Comparison of ENCODE assay signal across 8 cellular contexts in the genomic region with DNA sequence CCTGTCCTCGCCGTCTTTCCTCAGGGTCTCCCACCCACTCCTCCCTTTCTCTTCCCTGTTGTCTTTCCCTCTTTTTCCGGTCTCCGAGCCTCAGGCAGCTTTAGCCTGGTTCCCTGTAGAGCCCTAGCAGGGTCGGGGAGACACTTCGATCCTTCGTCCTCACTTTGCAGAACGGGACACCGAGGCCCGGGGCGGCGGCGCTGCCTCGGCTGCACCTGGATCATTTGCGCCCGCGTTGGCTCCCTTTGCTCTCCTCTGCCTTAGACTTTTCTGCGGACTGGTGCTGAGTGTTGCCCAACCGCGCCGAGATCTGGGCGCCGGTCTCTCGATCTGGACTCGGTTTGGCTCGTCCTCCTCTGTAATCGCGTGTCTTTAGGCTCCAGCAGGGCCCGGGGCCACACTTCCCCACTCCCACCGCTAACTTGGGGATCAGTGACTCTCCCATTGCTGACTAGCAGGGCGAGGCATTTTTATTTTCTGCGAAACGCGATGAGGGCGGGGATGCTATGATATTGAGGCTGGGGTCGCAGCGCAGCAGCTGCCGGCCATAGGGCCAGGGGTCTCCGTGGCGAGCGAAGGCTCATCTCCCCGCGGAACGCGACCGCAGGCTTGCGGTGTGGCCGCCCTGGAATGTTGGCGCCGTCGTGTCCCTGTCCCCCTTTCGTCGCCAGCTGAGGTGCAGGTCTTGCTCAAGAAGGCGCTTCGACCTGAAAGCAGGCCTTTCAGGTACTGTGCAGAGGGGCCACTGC. TPM values are rescaled to one million over a fixed set of nuclear protein-coding genes. Genes with fewer than 3 reads are reported as not detected.
DNase-seq lines count a peak whose midpoint lies in the region; ATAC-seq and TF ChIP-seq lines count a peak whose summit lies in the region.

No MANE protein-coding gene starts in this region.

- CTCF ChIA-PET in CD4-positive, alpha-beta memory T cell (lab: Charles Lee; ENCODE audit: partially characterized antibody) = interaction anchor here (1.2 kb wide), 1 partner anchor 10 kb away, joined by 3 read pairs; no protein-coding TSS in a partner anchor

- H3K27ac Mint-ChIP-seq in CD4-positive, alpha-beta memory T cell = peak overlapping the region in 3 of 7 donors; percentile 67 to 90 (median 75)

- no peak overlapping the region for H3K4me2 ChIP-seq in neural cell (ENCODE audit: low read length)

- H3K9me3 ChIP-seq in CD4-positive, alpha-beta memory T cell (ENCODE audit: control insufficient read depth in 1 of 2, low read length in 2 of 2) = no peaks in the 10 kb centered on the region
- H3K9me3 ChIP-seq in effector memory CD4-positive, alpha-beta T cell (ENCODE audit: control insufficient read depth, low read length) = no peaks in the 10 kb centered on the region
- no peaks in the 10 kb centered on the region for H3K9me3 ChIP-seq in neural cell (ENCODE audit: low read length)

- H3K27me3 ChIP-seq in CD4-positive, alpha-beta memory T cell (ENCODE audit: insufficient read depth, low read length) = peaks cover 10% of the 10 kb centered on the region
- H3K27me3 ChIP-seq in effector memory CD4-positive, alpha-beta T cell (replicated peaks; ENCODE audit: control insufficient read depth, insufficient read depth, low read length, poor library complexity, severe bottlenecking) = peaks cover 19% of the 10 kb centered on the region
- H3K27me3 ChIP-seq in neural cell (ENCODE audit: insufficient read depth, low read depth, low read length) = peaks cover 42% of the 10 kb centered on the region

- peaks cover 26 to 34% of the 10 kb centered on the region in 2 donors for H3K27me3 Mint-ChIP-seq in CD4-positive, alpha-beta memory T cell

- H3K36me3 ChIP-seq in CD4-positive, alpha-beta memory T cell (ENCODE audit: insufficient read depth, low read length) = no peaks in the 10 kb centered on the region
- H3K36me3 ChIP-seq in effector memory CD4-positive, alpha-beta T cell (ENCODE audit: control insufficient read depth, insufficient read depth, low read length) = no peaks in the 10 kb centered on the region
- H3K36me3 ChIP-seq in neural cell (ENCODE audit: insufficient read depth, low read length) = no peaks in the 10 kb centered on the region

- H3K4me3 ChIP-seq in CD4-positive, alpha-beta memory T cell (ENCODE audit: low read length in 2 of 2) = peak overlapping the region in 1 of 2 donors; percentile 89
- peak overlapping the region; percentile 73 for H3K4me3 ChIP-seq in effector memory CD4-positive, alpha-beta T cell (ENCODE audit: insufficient read depth, low read depth, low read length, poor library complexity, severe bottlenecking)
- H3K4me3 ChIP-seq in neural cell (ENCODE audit: low read length) = peak overlapping the region; percentile 84

- H3K4me1 Mint-ChIP-seq in CD4-positive, alpha-beta memory T cell = peaks cover 7 to 23% (median 13%) of the 10 kb centered on the region in 4 donors

- no peaks in the 10 kb centered on the region for H3K9me3 Mint-ChIP-seq in CD4-positive, alpha-beta memory T cell

- peaks cover 14% of the 10 kb centered on the region for H3K4me1 ChIP-seq in CD4-positive, alpha-beta memory T cell (ENCODE audit: insufficient read depth, low read length)
- H3K4me1 ChIP-seq in effector memory CD4-positive, alpha-beta T cell (ENCODE audit: control insufficient read depth, insufficient read depth, low read length, poor library complexity, severe bottlenecking) = peaks cover 18% of the 10 kb centered on the region

- peak overlapping the region; percentile 82 to 90 (median 86) for H3K4me3 Mint-ChIP-seq in CD4-positive, alpha-beta memory T cell

- no peak for DNase-seq in CD4-positive, alpha-beta memory T cell
- DNase-seq in NCI-H69 (lab: John Stamatoyannopoulos, UW) (peak; percentile 50), T1000 (lab: John Stamatoyannopoulos, UW) (no peak)
- DNase-seq in effector memory CD4-positive, alpha-beta T cell = no peak

- H4K20me1 ChIP-seq in neural cell (ENCODE audit: insufficient read depth) = no peaks in the 10 kb centered on the region

- POLR2A ChIA-PET in CD4-positive, alpha-beta memory T cell (lab: Charles Lee; ENCODE audit: partially characterized antibody) = no interaction called here

- no peaks in the 10 kb centered on the region for H3K79me2 ChIP-seq in neural cell (replicated peaks; ENCODE audit: insufficient read depth, low read length)

- intact Hi-C loops in CD4-positive, alpha-beta memory T cell (cut with micrococcal nuclease) = no loop called here

- no peak for ATAC-seq in GM19324 (IDR thresholded peaks at IDR 0.05; ENCODE audit: low FRiP score, unreplicated experiment)
- no peak for ATAC-seq in HG02973 (IDR thresholded peaks at IDR 0.05; ENCODE audit: unreplicated experiment)
- no peak for ATAC-seq in HG03342 (IDR thresholded peaks at IDR 0.05; ENCODE audit: unreplicated experiment)

- TF ChIP-seq CTCF in neural cell (IDR thresholded peaks at IDR 0.05; ENCODE audit: poor library complexity, severe bottlenecking) = no peak

- H3K27ac ChIP-seq in CD4-positive, alpha-beta memory T cell (ENCODE audit: low read depth, low read length) = no peak overlapping the region
- H3K27ac ChIP-seq in effector memory CD4-positive, alpha-beta T cell (ENCODE audit: insufficient read depth, low read length, poor library complexity, severe bottlenecking) = no peak overlapping the region
- no peak overlapping the region for H3K27ac ChIP-seq in neural cell (ENCODE audit: low read length)

- H3F3A ChIP-seq in neural cell (ENCODE audit: insufficient read depth, low read length, poor library complexity, severe bottlenecking) = no peaks in the 10 kb centered on the region

- TF ChIP-seq EP300 in neural cell (conservative IDR thresholded peaks at IDR 0.05; ENCODE audit: poor library complexity, severe bottlenecking) = no peak

- H3K9me2 ChIP-seq in neural cell (ENCODE audit: insufficient read depth, low read length) = no peaks in the 10 kb centered on the region

- H3K9ac ChIP-seq in neural cell (ENCODE audit: low read length) = no peak overlapping the region

- no peak overlapping the region for H2AFZ ChIP-seq in neural cell (ENCODE audit: low read depth, low read length)

- peaks cover 0 to 2% of the 10 kb centered on the region in 2 donors for H3K36me3 Mint-ChIP-seq in CD4-positive, alpha-beta memory T cell

- TF ChIP-seq RAD21 in neural cell (conservative IDR thresholded peaks at IDR 0.05) = no peak

TF ChIP-seq in neural cell, 6 proteins besides CTCF, POLR2A, EP300 and RAD21:
- TF ChIP-seq EZH2 (IDR thresholded peaks at IDR 0.05; ENCODE audit: borderline replicate concordance, insufficient read depth, low read length, poor library complexity, severe bottlenecking) (peak; percentile 87), MXI1 (conservative IDR thresholded peaks at IDR 0.05; ENCODE audit: poor library complexity, severe bottlenecking) (no peak), SMC3 (conservative IDR thresholded peaks at IDR 0.05; ENCODE audit: poor library complexity) (no peak), TAF1 (IDR thresholded peaks at IDR 0.05; ENCODE audit: low read depth) (no peak), POLR2AphosphoS5 (IDR thresholded peaks at IDR 0.05) (no peak)
- TF ChIP-seq, protein P1, sequence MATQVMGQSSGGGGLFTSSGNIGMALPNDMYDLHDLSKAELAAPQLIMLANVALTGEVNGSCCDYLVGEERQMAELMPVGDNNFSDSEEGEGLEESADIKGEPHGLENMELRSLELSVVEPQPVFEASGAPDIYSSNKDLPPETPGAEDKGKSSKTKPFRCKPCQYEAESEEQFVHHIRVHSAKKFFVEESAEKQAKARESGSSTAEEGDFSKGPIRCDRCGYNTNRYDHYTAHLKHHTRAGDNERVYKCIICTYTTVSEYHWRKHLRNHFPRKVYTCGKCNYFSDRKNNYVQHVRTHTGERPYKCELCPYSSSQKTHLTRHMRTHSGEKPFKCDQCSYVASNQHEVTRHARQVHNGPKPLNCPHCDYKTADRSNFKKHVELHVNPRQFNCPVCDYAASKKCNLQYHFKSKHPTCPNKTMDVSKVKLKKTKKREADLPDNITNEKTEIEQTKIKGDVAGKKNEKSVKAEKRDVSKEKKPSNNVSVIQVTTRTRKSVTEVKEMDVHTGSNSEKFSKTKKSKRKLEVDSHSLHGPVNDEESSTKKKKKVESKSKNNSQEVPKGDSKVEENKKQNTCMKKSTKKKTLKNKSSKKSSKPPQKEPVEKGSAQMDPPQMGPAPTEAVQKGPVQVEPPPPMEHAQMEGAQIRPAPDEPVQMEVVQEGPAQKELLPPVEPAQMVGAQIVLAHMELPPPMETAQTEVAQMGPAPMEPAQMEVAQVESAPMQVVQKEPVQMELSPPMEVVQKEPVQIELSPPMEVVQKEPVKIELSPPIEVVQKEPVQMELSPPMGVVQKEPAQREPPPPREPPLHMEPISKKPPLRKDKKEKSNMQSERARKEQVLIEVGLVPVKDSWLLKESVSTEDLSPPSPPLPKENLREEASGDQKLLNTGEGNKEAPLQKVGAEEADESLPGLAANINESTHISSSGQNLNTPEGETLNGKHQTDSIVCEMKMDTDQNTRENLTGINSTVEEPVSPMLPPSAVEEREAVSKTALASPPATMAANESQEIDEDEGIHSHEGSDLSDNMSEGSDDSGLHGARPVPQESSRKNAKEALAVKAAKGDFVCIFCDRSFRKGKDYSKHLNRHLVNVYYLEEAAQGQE (IDR thresholded peaks at IDR 0.05; ENCODE audit: borderline replicate concordance) = no peak

RNA-seq across cellular contexts. Expression of a gene that starts 1.6 kb away (rescaled TPM):
- total RNA-seq in CD4-positive, alpha-beta memory T cell = not detected
- not detected for polyA plus RNA-seq in CD4-positive, alpha-beta memory T cell
- 0.07 and 0.26 TPM in 2 replicates for polyA plus RNA-seq in neural cell
- 1.0 TPM in 1 of 2 replicates, not detected in the other for polyA minus RNA-seq in neural cell

RNA-seq across cellular contexts. Expression of a gene that starts 40.6 kb away (rescaled TPM):
- not detected for total RNA-seq in CD4-positive, alpha-beta memory T cell
- not detected for polyA plus RNA-seq in CD4-positive, alpha-beta memory T cell
- not detected in 2 replicates for polyA plus RNA-seq in neural cell
- not detected in 2 replicates for polyA minus RNA-seq in neural cell
